ENCODE assay signal across 5 cellular contexts in the genomic region with DNA sequence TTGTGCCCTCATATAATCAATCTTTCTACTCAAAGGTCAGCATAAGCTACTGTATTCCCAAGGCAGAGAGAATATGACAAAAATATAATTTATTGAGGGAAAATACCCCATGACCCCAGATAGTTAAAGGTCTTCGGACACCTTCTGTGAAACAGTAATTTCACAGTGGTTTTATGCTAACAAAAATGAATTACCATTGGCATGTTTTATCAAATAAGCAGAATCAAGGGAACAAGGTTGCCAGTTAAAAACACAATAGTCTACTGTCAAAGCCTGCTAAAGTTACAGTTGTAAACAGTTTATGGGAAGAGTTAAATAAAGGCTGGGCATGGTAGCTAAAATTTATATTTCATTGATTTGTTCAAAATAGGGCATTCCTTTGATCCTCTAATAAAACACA.
"Had no signal": no experiment of that assay in that cellular context is flagged by ENCODE, and none has a peak within 500 bp of the region (broad histone marks: within the 10 kb centered on the region; RNA-seq: fewer than 3 reads in every experiment).

No MANE protein-coding gene starts in this region.

- H3K9ac ChIP-seq: GM23248 had no signal

- H3K4me1 ChIP-seq: HAP-1 had no signal

- H3K9me3 ChIP-seq: HAP-1 had no signal

- H3K27ac ChIP-seq: GM23248 had no signal

- DNase-seq: GM23248, GOT3, H7, IMR-90 had no signal

- H3K4me3 ChIP-seq: GM23248, HAP-1 had no signal

- H3K36me3 ChIP-seq: HAP-1 had no signal
